8 cellular contexts compared by ENCODE assay signal in the genomic region with DNA sequence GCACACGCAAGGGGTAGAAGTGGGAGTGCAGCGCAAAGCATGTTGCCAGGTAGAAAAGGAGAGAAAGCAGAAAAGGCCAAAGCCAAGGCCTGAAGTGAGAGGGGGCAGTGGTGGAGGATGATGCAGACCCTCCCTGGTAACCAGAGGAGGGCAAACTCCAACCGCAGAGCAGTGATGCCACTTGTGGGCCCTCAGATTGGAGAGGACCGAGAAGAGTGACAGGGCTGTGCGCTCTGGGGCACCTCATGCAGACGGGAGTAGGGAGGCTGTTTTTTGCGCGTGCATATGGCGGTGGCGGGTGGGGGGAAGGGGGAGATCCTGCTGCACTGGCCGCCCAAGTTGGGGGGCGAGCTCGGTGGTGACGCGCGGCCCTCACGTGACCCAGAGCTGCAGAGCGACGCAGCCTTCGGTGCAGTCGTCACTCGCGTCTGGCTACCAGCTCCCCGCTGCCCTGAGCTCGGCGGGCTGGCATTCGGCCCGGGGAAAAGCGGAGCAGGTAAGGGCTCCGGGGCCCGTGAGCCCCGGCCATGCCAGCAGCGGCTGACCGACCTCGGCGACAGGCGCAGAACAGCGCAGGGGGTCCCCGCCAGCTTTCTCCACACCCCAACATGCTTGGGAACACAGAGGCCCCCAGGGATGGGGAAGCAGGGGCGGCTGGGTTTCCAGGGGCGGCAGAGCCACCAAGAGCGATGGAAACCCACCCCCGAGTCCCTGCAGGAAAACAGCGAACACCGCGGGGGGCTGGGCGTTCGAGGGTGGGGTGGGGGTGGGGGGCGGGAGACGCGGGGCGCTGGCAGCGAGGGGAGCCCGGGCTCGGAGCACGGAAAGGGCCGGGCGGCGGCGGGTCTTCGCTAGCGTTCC. TPM values are rescaled to one million over a fixed set of nuclear protein-coding genes. Genes with fewer than 3 reads are reported as not detected.
DNase-seq lines count a peak whose midpoint lies in the region; ATAC-seq and TF ChIP-seq lines count a peak whose summit lies in the region.

Gene BEX3, plus strand, starts transcription at position 421 of the 861 bp plus-strand sequence. CDS start 984 bp downstream, outside the sequence.

- no peak for TF ChIP-seq EP300 in upper lobe of left lung (IDR thresholded peaks at IDR 0.05)

- H2AFZ ChIP-seq in PC-3 (ENCODE audit: low read length) = peak within 1 kb of the TSS; percentile 92

- H3K9ac ChIP-seq in PC-3 (ENCODE audit: low read length) = peak within 1 kb of the TSS; percentile 82

- H3K36me3 ChIP-seq in PC-3 (ENCODE audit: low read depth, low read length) = no peaks in the 10 kb centered on the region
- H3K36me3 ChIP-seq in upper lobe of left lung = no peaks in the 10 kb centered on the region

- POLR2A ChIA-PET in AG04450 (lab: Yijun Ruan, JAX) = interaction anchor here (0.9 to 1.3 kb wide), 4 partner anchors 9 to 28 kb away, joined by 5 to 8 read pairs (median 5); partner anchors contain the start of gene TCEAL9
- POLR2A ChIA-PET in PC-3 (lab: Charles Lee; ENCODE audit: unreplicated experiment) = interaction anchor here (0.6 kb wide), 2 partner anchors 20 to 112 kb away, joined by 3 read pairs; no protein-coding TSS in a partner anchor

- peak within 1 kb of the TSS; percentile 80 for H3K27ac ChIP-seq in AG04450 (ENCODE audit: low read depth, low read length)
- H3K27ac ChIP-seq in PC-3 (ENCODE audit: low read length) = peak within 1 kb of the TSS; percentile 32
- peak within 1 kb of the TSS; percentile 85 to 90 (median 88) for H3K27ac ChIP-seq in upper lobe of left lung

- peak within 1 kb of the TSS; percentile 73 for H3K4me3 ChIP-seq in AG04450 (ENCODE audit: low read depth, low read length)
- H3K4me3 ChIP-seq in PC-3 (ENCODE audit: low read length) = peak within 1 kb of the TSS; percentile 82
- peak within 1 kb of the TSS; percentile 48 to 69 (median 60) for H3K4me3 ChIP-seq in upper lobe of left lung

- H3K4me3 Mint-ChIP-seq in HFFc6 (peak within 1 kb of the TSS; percentile 92), nephron (peak within 1 kb of the TSS; percentile 92 to 96 (median 95))
- H3K4me3 Mint-ChIP-seq in activated naive CD8-positive, alpha-beta T cell = peak within 1 kb of the TSS; percentile 85

- BruUV-seq in PC-3 (replicated peaks; lab: Mats Ljungman, UMichigan) = no TSS peak

- H4K20me1 ChIP-seq in PC-3 (ENCODE audit: low read length) = no peaks in the 10 kb centered on the region

- H3K9me3 ChIP-seq in AG04450 (ENCODE audit: control insufficient read depth, insufficient read depth, low read length) (no peaks in the 10 kb centered on the region), PC-3 (ENCODE audit: low read length) (no peaks in the 10 kb centered on the region), upper lobe of left lung (no peaks in the 10 kb centered on the region)

- H3K36me3 Mint-ChIP-seq in HFFc6 (ENCODE audit: low read depth) (peaks cover 14% of the 10 kb centered on the region), nephron (ENCODE audit: low read depth) (peaks cover 26% of the 10 kb centered on the region)
- H3K36me3 Mint-ChIP-seq in activated naive CD8-positive, alpha-beta T cell = no peaks in the 10 kb centered on the region

- H3K27ac Mint-ChIP-seq in HFFc6 = peak within 1 kb of the TSS; percentile 89
- no peak within 1 kb of the TSS for H3K27ac Mint-ChIP-seq in activated naive CD8-positive, alpha-beta T cell
- H3K27ac Mint-ChIP-seq in nephron = peak within 1 kb of the TSS; percentile 99 to 100 (median 99)

- peaks cover 39% of the 10 kb centered on the region for H3K4me1 Mint-ChIP-seq in HFFc6 (ENCODE audit: low read depth)
- peaks cover 7% of the 10 kb centered on the region for H3K4me1 Mint-ChIP-seq in activated naive CD8-positive, alpha-beta T cell (ENCODE audit: low read depth)
- peaks cover 10% of the 10 kb centered on the region for H3K4me1 Mint-ChIP-seq in nephron

- TF ChIP-seq CTCF in AG04450 (IDR thresholded peaks at IDR 0.05; ENCODE audit: low read depth, low read length) = no peak
- no peak for TF ChIP-seq CTCF in HFFc6 (IDR thresholded peaks at IDR 0.05)
- TF ChIP-seq CTCF in PC-3 (conservative IDR thresholded peaks at IDR 0.05; ENCODE audit: low read depth, low read length) = no peak
- TF ChIP-seq CTCF in nephron (IDR thresholded peaks at IDR 0.05; ENCODE audit: unreplicated experiment in 3 of 3) = no peak
- TF ChIP-seq CTCF in upper lobe of left lung (IDR thresholded peaks at IDR 0.05) = no peak

- CTCF ChIA-PET in AG04450 (lab: Charles Lee) (no interaction called here), PC-3 (lab: Charles Lee) (no interaction called here)

- H3K79me2 ChIP-seq in PC-3 (ENCODE audit: low read length) = peaks cover 9% of the 10 kb centered on the region

- H3K27me3 ChIP-seq in AG04450 (ENCODE audit: control insufficient read depth, insufficient read depth, low read length) (no peaks in the 10 kb centered on the region), PC-3 (ENCODE audit: low read length) (no peaks in the 10 kb centered on the region), upper lobe of left lung (no peaks in the 10 kb centered on the region)

- peak; percentile 81 for ATAC-seq in PC-3
- ATAC-seq in upper lobe of left lung (ENCODE audit: low FRiP score in 2 of 2) = peak; percentile 87 to 88
- no peak for ATAC-seq in HG03460 (IDR thresholded peaks at IDR 0.05; ENCODE audit: unreplicated experiment)

- peak in 2 of 4 donors; percentile 61 to 67 for TF ChIP-seq POLR2A in upper lobe of left lung (IDR thresholded peaks at IDR 0.05)

- H3K9me2 ChIP-seq in PC-3 (replicated peaks; ENCODE audit: low read length) = no peaks in the 10 kb centered on the region

- H3K9me3 Mint-ChIP-seq in HFFc6 (no peaks in the 10 kb centered on the region), nephron (no peaks in the 10 kb centered on the region)
- H3K9me3 Mint-ChIP-seq in activated naive CD8-positive, alpha-beta T cell (ENCODE audit: low read depth) = no peaks in the 10 kb centered on the region

- DNase-seq in AG04450 (ENCODE audit: low read depth, low spot score) = no peak
- DNase-seq in HFFc6 = no peak
- DNase-seq in PC-3 = peak; percentile 44
- peak; percentile 17 for DNase-seq in germinal center (ENCODE audit: low spot score)
- peak; percentile 46 to 89 for DNase-seq in upper lobe of left lung

- peak within 1 kb of the TSS; percentile 88 for H3K4me2 ChIP-seq in PC-3 (ENCODE audit: low read length)

- peaks cover 17% of the 10 kb centered on the region for H3K4me1 ChIP-seq in PC-3 (ENCODE audit: insufficient read depth, low read length)
- H3K4me1 ChIP-seq in upper lobe of left lung = no peaks in the 10 kb centered on the region

- H3K27me3 Mint-ChIP-seq in HFFc6 (ENCODE audit: insufficient read depth) (no peaks in the 10 kb centered on the region), nephron (ENCODE audit: low read depth) (no peaks in the 10 kb centered on the region)
- no peaks in the 10 kb centered on the region for H3K27me3 Mint-ChIP-seq in activated naive CD8-positive, alpha-beta T cell

- 31 to 36% methylated on average over 5 to 53 of the region's 62 CpGs for WGBS in upper lobe of left lung, 2 donors

- no peaks in the 10 kb centered on the region for H3F3A ChIP-seq in PC-3 (ENCODE audit: low read length, unreplicated experiment)

- intact Hi-C loops in PC-3 (cut with micrococcal nuclease) = no loop called here

RNA-seq across cellular contexts. Expression of gene BEX3, which starts in this region (rescaled TPM):
- polyA plus RNA-seq in AG04450 (2011; rRNA removed) = 644 and 772 TPM in 2 replicates
- polyA minus RNA-seq in AG04450 (2011; rRNA and poly(A)+ RNA removed) = 96.3 and 147 TPM in 2 replicates
- 100 to 1,000 TPM; 251 to 325 (median 291) TPM for total RNA-seq in HFFc6 (2021; fragmentation: NEBNext Ultra II Directional; extraction: Animal tissue kit (Norgen Biotek cat#: 25700))
- total RNA-seq in PC-3 (2014; rRNA removed) = 130 and 146 TPM in 2 replicates
- total RNA-seq in upper lobe of left lung = 100 to 1,000 TPM in 4 of 6 donors, 10 to 100 TPM in 2; 89.4 to 204 (median 142) TPM

Comparison
In these comparisons a context has a peak if more than half of its experiments do, and no peak if none do; other contexts are left out.
1. DNase-seq: peak in PC-3 (single experiment), germinal center (single experiment) and upper lobe of left lung (2 of 2); none in AG04450 (single experiment) and HFFc6 (single experiment).
2. H3K27ac ChIP-seq: peak in every context shown above with its lines; median percentile 88 in upper lobe of left lung; 80 in AG04450; 32 in PC-3.
3. Peak in every context shown above with its lines, with median percentiles within 50 percentile points of each other: H3K4me3 ChIP-seq and H3K4me3 Mint-ChIP-seq.